ENCODE assay signal across 13 cellular contexts in the genomic region with DNA sequence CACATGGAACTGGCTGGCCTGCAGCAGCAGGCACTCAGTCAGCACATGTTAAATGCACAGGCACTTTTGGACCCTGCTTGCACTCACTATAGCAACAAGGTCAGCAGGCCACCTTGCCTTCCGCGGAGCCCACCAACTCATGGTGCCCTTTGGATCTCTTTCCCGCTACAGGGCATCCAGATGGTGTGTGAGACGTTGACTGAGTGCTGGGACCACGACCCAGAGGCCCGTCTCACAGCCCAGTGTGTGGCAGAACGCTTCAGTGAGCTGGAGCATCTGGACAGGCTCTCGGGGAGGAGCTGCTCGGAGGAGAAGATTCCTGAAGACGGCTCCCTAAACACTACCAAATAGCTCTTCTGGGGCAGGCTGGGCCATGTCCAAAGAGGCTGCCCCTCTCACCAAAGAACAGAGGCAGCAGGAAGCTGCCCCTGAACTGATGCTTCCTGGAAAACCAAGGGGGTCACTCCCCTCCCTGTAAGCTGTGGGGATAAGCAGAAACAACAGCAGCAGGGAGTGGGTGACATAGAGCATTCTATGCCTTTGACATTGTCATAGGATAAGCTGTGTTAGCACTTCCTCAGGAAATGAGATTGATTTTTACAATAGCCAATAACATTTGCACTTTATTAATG.
A peak's percentile ranks its signal among the peaks of the same experiment; 100 is the strongest.
DNase-seq lines count a peak whose midpoint lies in the region; ATAC-seq and TF ChIP-seq lines count a peak whose summit lies in the region.
"Had no signal": no experiment of that assay in that cellular context is flagged by ENCODE, and none has a peak within 500 bp of the region (broad histone marks: within the 10 kb centered on the region; RNA-seq: fewer than 3 reads in every experiment).

No MANE protein-coding gene starts in this region.

- POLR2A ChIA-PET in activated naive CD8-positive, alpha-beta T cell treated with anti-CD3 and anti-CD28 coated beads, Interleukin-2, amount 10 ng/mL, durations not matched to agents 7 days and 5 days (lab: Charles Lee), result interaction anchor here (0.6 to 1.2 kb wide), 2 partner anchors 11 to 36 kb away, joined by 3 to 4 read pairs; no protein-coding TSS in a partner anchor

- intact Hi-C loops in thyroid gland (cut with DNase I), result loop anchor here (10.0 kb wide), 1 partner anchor 577 kb away; no protein-coding TSS in a partner anchor

- H3K4me1 Mint-ChIP-seq in activated naive CD4-positive, alpha-beta T cell treated with anti-CD3 and anti-CD28 coated beads, Interleukin-2, amount 10 ng/mL, durations not matched to agents 7 days and 5 days, result peaks cover 74% of the 10 kb centered on the region
- peaks cover 50% of the 10 kb centered on the region for H3K4me1 Mint-ChIP-seq in activated naive CD8-positive, alpha-beta T cell treated with anti-CD3 and anti-CD28 coated beads, Interleukin-2, amount 10 ng/mL, durations not matched to agents 7 days and 5 days
- H3K4me1 Mint-ChIP-seq in mesothelial cell of epicardium, result peaks cover 22% of the 10 kb centered on the region

- H3K9me3 Mint-ChIP-seq in activated naive CD4-positive, alpha-beta T cell treated with anti-CD3 and anti-CD28 coated beads, Interleukin-2, amount 10 ng/mL, durations not matched to agents 7 days and 5 days, result no peaks in the 10 kb centered on the region
- no peaks in the 10 kb centered on the region for H3K9me3 Mint-ChIP-seq in activated naive CD8-positive, alpha-beta T cell treated with anti-CD3 and anti-CD28 coated beads, Interleukin-2, amount 10 ng/mL, durations not matched to agents 7 days and 5 days
- no peaks in the 10 kb centered on the region for H3K9me3 Mint-ChIP-seq in mesothelial cell of epicardium
- H3K9me3 Mint-ChIP-seq: activated CD4-positive, alpha-beta T cell treated with anti-CD3 and anti-CD28 coated beads, Interleukin-2, amount 10 ng/mL, durations not matched to agents 24 days and 14 days had no signal

- H3K36me3 Mint-ChIP-seq in activated naive CD4-positive, alpha-beta T cell treated with anti-CD3 and anti-CD28 coated beads, Interleukin-2, amount 10 ng/mL, durations not matched to agents 7 days and 5 days, result peaks cover 89% of the 10 kb centered on the region
- H3K36me3 Mint-ChIP-seq in activated naive CD8-positive, alpha-beta T cell treated with anti-CD3 and anti-CD28 coated beads, Interleukin-2, amount 10 ng/mL, durations not matched to agents 7 days and 5 days, result peaks cover 55% of the 10 kb centered on the region
- H3K36me3 Mint-ChIP-seq in mesothelial cell of epicardium, result peaks cover 9% of the 10 kb centered on the region

- H3K4me1 ChIP-seq in muscle layer of colon (ENCODE audit: insufficient read depth, low read length), result peaks cover 94% of the 10 kb centered on the region
- peaks cover 38 to 57% of the 10 kb centered on the region in 2 donors for H3K4me1 ChIP-seq in thyroid gland

- TF ChIP-seq POLR2A in thyroid gland (IDR thresholded peaks at IDR 0.05), result no peak

- WGBS in thyroid gland, 2 donors, result 39 to 56% methylated on average over 10 of the region's 10 CpGs

- H3K4me3 ChIP-seq in muscle layer of colon (ENCODE audit: low read depth in 1 of 2, low read length in 2 of 2), result no peak overlapping the region
- H3K4me3 ChIP-seq in thyroid gland (replicated peaks in 1 of 3), result no peak overlapping the region
- H3K4me3 ChIP-seq: psoas muscle had no signal

- H3K36me3 ChIP-seq in muscle layer of colon (ENCODE audit: insufficient read depth, low read length) (peaks cover 47% of the 10 kb centered on the region), thyroid gland (no peaks in the 10 kb centered on the region)

- H3K27me3 ChIP-seq in muscle layer of colon (ENCODE audit: control insufficient read depth in 1 of 2, insufficient read depth in 2 of 2, low read length in 2 of 2), result no peaks in the 10 kb centered on the region
- H3K27me3 ChIP-seq in thyroid gland, result no peaks in the 10 kb centered on the region

- H3K9me3 ChIP-seq in muscle layer of colon (ENCODE audit: low read length), result no peaks in the 10 kb centered on the region
- H3K9me3 ChIP-seq in thyroid gland, result no peaks in the 10 kb centered on the region
- H3K9me3 ChIP-seq: psoas muscle had no signal

- CTCF ChIA-PET in activated naive CD4-positive, alpha-beta T cell treated with anti-CD3 and anti-CD28 coated beads, Interleukin-2, amount 10 ng/mL, durations not matched to agents 7 days and 5 days (lab: Charles Lee), result interaction anchor here (0.7 to 4.2 kb wide), 5 partner anchors 13 to 579 kb away, joined by 3 to 30 read pairs (median 3); no protein-coding TSS in a partner anchor

- no peak overlapping the region for H3K4me3 Mint-ChIP-seq in activated naive CD4-positive, alpha-beta T cell treated with anti-CD3 and anti-CD28 coated beads, Interleukin-2, amount 10 ng/mL, durations not matched to agents 7 days and 5 days
- H3K4me3 Mint-ChIP-seq in activated naive CD8-positive, alpha-beta T cell treated with anti-CD3 and anti-CD28 coated beads, Interleukin-2, amount 10 ng/mL, durations not matched to agents 7 days and 5 days, result no peak overlapping the region
- no peak overlapping the region for H3K4me3 Mint-ChIP-seq in mesothelial cell of epicardium
- H3K4me3 Mint-ChIP-seq: activated CD4-positive, alpha-beta T cell treated with anti-CD3 and anti-CD28 coated beads, Interleukin-2, amount 10 ng/mL, durations not matched to agents 24 days and 14 days had no signal

- peak overlapping the region; percentile 71 for H3K27ac Mint-ChIP-seq in activated naive CD4-positive, alpha-beta T cell treated with anti-CD3 and anti-CD28 coated beads, Interleukin-2, amount 10 ng/mL, durations not matched to agents 7 days and 5 days
- peak overlapping the region; percentile 14 for H3K27ac Mint-ChIP-seq in activated naive CD8-positive, alpha-beta T cell treated with anti-CD3 and anti-CD28 coated beads, Interleukin-2, amount 10 ng/mL, durations not matched to agents 7 days and 5 days
- no peak overlapping the region for H3K27ac Mint-ChIP-seq in mesothelial cell of epicardium
- H3K27ac Mint-ChIP-seq: activated CD4-positive, alpha-beta T cell treated with anti-CD3 and anti-CD28 coated beads, Interleukin-2, amount 10 ng/mL, durations not matched to agents 24 days and 14 days had no signal

- DNase-seq in activated naive CD4-positive, alpha-beta T cell treated with anti-CD3 and anti-CD28 coated beads, Interleukin-2, amount 10 ng/mL, durations not matched to agents 7 days and 5 days, result no peak
- DNase-seq in activated naive CD4-positive, alpha-beta T cell (lab: John Stamatoyannopoulos, UW), result no peak
- DNase-seq in activated naive CD8-positive, alpha-beta T cell treated with anti-CD3 and anti-CD28 coated beads, Interleukin-2, amount 10 ng/mL, durations not matched to agents 7 days and 5 days, result no peak
- DNase-seq in thyroid gland, result peak; percentile 32 to 42
- no peak for DNase-seq in SIG-M5 treated with dmso at 0.1 percent for 504 hours (lab: John Stamatoyannopoulos, UW; ENCODE audit: unreplicated experiment)
- DNase-seq in substantia nigra (lab: John Stamatoyannopoulos, UW), result no peak
- no peak for DNase-seq in mesothelial cell of epicardium (ENCODE audit: low spot score in 2 of 2, unreplicated experiment in 2 of 2)
- DNase-seq: activated CD4-positive, alpha-beta T cell treated with anti-CD3 and anti-CD28 coated beads, Interleukin-2, amount 10 ng/mL, durations not matched to agents 24 days and 14 days; amniotic stem cell; effector CD4-positive, alpha-beta T cell; NCI-H1436; psoas muscle had no signal

- H3K9ac ChIP-seq in muscle layer of colon (ENCODE audit: low read length), result no peak overlapping the region

- ATAC-seq in activated naive CD8-positive, alpha-beta T cell treated with anti-CD3 and anti-CD28 coated beads, Interleukin-2, amount 10 ng/mL, durations not matched to agents 7 days and 5 days (ENCODE audit: low read depth), result no peak
- ATAC-seq: psoas muscle had no signal

- no peaks in the 10 kb centered on the region for H3K27me3 Mint-ChIP-seq in activated naive CD4-positive, alpha-beta T cell treated with anti-CD3 and anti-CD28 coated beads, Interleukin-2, amount 10 ng/mL, durations not matched to agents 7 days and 5 days
- H3K27me3 Mint-ChIP-seq in activated naive CD8-positive, alpha-beta T cell treated with anti-CD3 and anti-CD28 coated beads, Interleukin-2, amount 10 ng/mL, durations not matched to agents 7 days and 5 days, result no peaks in the 10 kb centered on the region
- no peaks in the 10 kb centered on the region for H3K27me3 Mint-ChIP-seq in mesothelial cell of epicardium (ENCODE audit: low read depth)
- H3K27me3 Mint-ChIP-seq: activated CD4-positive, alpha-beta T cell treated with anti-CD3 and anti-CD28 coated beads, Interleukin-2, amount 10 ng/mL, durations not matched to agents 24 days and 14 days had no signal

- no peak for TF ChIP-seq CTCF in thyroid gland (IDR thresholded peaks at IDR 0.05)
- no peak for TF ChIP-seq CTCF in mesothelial cell of epicardium (IDR thresholded peaks at IDR 0.05; ENCODE audit: unreplicated experiment)

- peak overlapping the region; percentile 41 for H3K27ac ChIP-seq in muscle layer of colon (ENCODE audit: low read depth, low read length)
- H3K27ac ChIP-seq in thyroid gland, result peak overlapping the region in 2 of 3 donors; percentile 24 to 31
- no peak overlapping the region for H3K27ac ChIP-seq in substantia nigra (ENCODE audit: low read depth, low read length, poor library complexity, severe bottlenecking)
- H3K27ac ChIP-seq: psoas muscle had no signal

Comparison
In these comparisons a context has a peak if more than half of its experiments do, and no peak if none do; other contexts are left out.
1. DNase-seq: peak in thyroid gland (2 of 2); none in activated naive CD4-positive, alpha-beta T cell treated with anti-CD3 and anti-CD28 coated beads, Interleukin-2, amount 10 ng/mL, durations not matched to agents 7 days and 5 days (single experiment), activated naive CD4-positive, alpha-beta T cell (0 of 4), activated naive CD8-positive, alpha-beta T cell treated with anti-CD3 and anti-CD28 coated beads, Interleukin-2, amount 10 ng/mL, durations not matched to agents 7 days and 5 days (single experiment), SIG-M5 treated with dmso at 0.1 percent for 504 hours (single experiment), substantia nigra (0 of 49) and mesothelial cell of epicardium (0 of 2).